In the genomic region with DNA sequence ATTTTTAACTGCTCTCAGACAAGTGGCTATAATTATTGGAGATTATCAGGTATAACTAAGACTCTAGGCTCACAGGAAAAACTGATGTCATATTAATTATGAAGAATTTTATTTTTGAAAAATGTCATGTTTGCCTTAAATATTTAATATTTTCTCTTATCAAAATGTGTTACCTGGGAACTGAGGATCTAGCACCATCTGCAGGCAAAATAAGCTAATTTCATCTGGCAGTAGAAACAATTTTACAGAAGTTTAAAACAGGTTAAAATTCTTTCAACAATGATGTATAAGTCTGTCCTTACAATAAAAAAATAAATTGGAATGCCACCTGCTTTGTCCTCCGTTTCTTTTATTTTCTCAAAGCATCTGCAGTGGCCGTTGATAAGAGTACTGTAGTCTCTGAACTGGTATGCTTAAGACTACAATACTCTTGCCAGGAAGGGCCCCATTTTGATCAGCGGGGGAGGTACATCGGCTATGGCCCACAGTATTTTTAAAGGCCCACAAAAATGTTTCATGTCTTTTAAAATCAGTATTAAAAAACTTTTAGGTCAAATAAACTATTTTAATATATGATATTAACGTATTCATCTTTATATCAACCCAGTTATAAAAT, we compare ENCODE assay signal across 8 cellular contexts.
DNase-seq lines count a peak whose midpoint lies in the region; ATAC-seq and TF ChIP-seq lines count a peak whose summit lies in the region.

No MANE protein-coding gene starts in this region.

- no peak overlapping the region for H3K4me3 Mint-ChIP-seq in activated CD4-positive, alpha-beta T cell treated with anti-CD3 and anti-CD28 coated beads, Interleukin-2, amount 10 ng/mL, durations not matched to agents 24 days and 14 days
- H3K4me3 Mint-ChIP-seq in chondrocyte (ENCODE audit: unreplicated experiment) (no peak overlapping the region), naive B cell (no peak overlapping the region)
- H3K4me3 Mint-ChIP-seq in stimulated activated naive B cell treated with anti-CD40 and anti-IgM and Interleukin-4, amounts not matched to agents 10 μg/mL and 1 μg/mL and 100 μg/mL, for 72 hours = no peak overlapping the region

- intact Hi-C loops in activated CD4-positive, alpha-beta T cell treated with anti-CD3 and anti-CD28 coated beads, Interleukin-2, amount 10 ng/mL, durations not matched to agents 24 days and 14 days (cut with micrococcal nuclease) = loop anchor here (1.0 to 10.0 kb wide), 2 partner anchors 255 to 488 kb away; a partner anchor contains a TSS

- H3K9me3 Mint-ChIP-seq in activated CD4-positive, alpha-beta T cell treated with anti-CD3 and anti-CD28 coated beads, Interleukin-2, amount 10 ng/mL, durations not matched to agents 24 days and 14 days = no peaks in the 10 kb centered on the region
- H3K9me3 Mint-ChIP-seq in chondrocyte (ENCODE audit: low read depth) (no peaks in the 10 kb centered on the region), naive B cell (no peaks in the 10 kb centered on the region)
- H3K9me3 Mint-ChIP-seq in stimulated activated naive B cell treated with anti-CD40 and anti-IgM and Interleukin-4, amounts not matched to agents 10 μg/mL and 1 μg/mL and 100 μg/mL, for 72 hours = no peaks in the 10 kb centered on the region

- H3K27me3 Mint-ChIP-seq in activated CD4-positive, alpha-beta T cell treated with anti-CD3 and anti-CD28 coated beads, Interleukin-2, amount 10 ng/mL, durations not matched to agents 24 days and 14 days = no peaks in the 10 kb centered on the region
- H3K27me3 Mint-ChIP-seq in chondrocyte (ENCODE audit: low read depth) (peaks cover 16% of the 10 kb centered on the region), naive B cell (peaks cover 0 to 6% (median 4%) of the 10 kb centered on the region in 3 donors)
- peaks cover 0 to 7% of the 10 kb centered on the region in 2 donors for H3K27me3 Mint-ChIP-seq in stimulated activated naive B cell treated with anti-CD40 and anti-IgM and Interleukin-4, amounts not matched to agents 10 μg/mL and 1 μg/mL and 100 μg/mL, for 72 hours

- H3K4me1 Mint-ChIP-seq in activated CD4-positive, alpha-beta T cell treated with anti-CD3 and anti-CD28 coated beads, Interleukin-2, amount 10 ng/mL, durations not matched to agents 24 days and 14 days = no peaks in the 10 kb centered on the region
- peaks cover 5% of the 10 kb centered on the region for H3K4me1 Mint-ChIP-seq in chondrocyte (ENCODE audit: low read depth)
- H3K4me1 Mint-ChIP-seq in naive B cell = no peaks in the 10 kb centered on the region
- H3K4me1 Mint-ChIP-seq in stimulated activated naive B cell treated with anti-CD40 and anti-IgM and Interleukin-4, amounts not matched to agents 10 μg/mL and 1 μg/mL and 100 μg/mL, for 72 hours = peaks cover 0 to 2% of the 10 kb centered on the region in 2 donors

- H3K36me3 Mint-ChIP-seq in activated CD4-positive, alpha-beta T cell treated with anti-CD3 and anti-CD28 coated beads, Interleukin-2, amount 10 ng/mL, durations not matched to agents 24 days and 14 days (ENCODE audit: low read depth) = no peaks in the 10 kb centered on the region
- H3K36me3 Mint-ChIP-seq in chondrocyte (ENCODE audit: low read depth) (no peaks in the 10 kb centered on the region), naive B cell (no peaks in the 10 kb centered on the region)
- H3K36me3 Mint-ChIP-seq in stimulated activated naive B cell treated with anti-CD40 and anti-IgM and Interleukin-4, amounts not matched to agents 10 μg/mL and 1 μg/mL and 100 μg/mL, for 72 hours = no peaks in the 10 kb centered on the region

- DNase-seq in activated CD4-positive, alpha-beta T cell treated with anti-CD3 and anti-CD28 coated beads, Interleukin-2, amount 10 ng/mL, durations not matched to agents 24 days and 14 days = peak; percentile 63
- DNase-seq in activated CD4-positive, alpha-beta T cell treated with anti-CD3 and anti-CD28 coated beads for 48 hours = no peak
- peak; percentile 61 for DNase-seq in NCI-H1105 (lab: John Stamatoyannopoulos, UW)
- DNase-seq in chondrocyte (ENCODE audit: low spot score) = no peak
- DNase-seq in naive B cell = peak; percentile 22
- DNase-seq in stimulated activated naive B cell treated with anti-CD40 and anti-IgM and Interleukin-4, amounts not matched to agents 10 μg/mL and 1 μg/mL and 100 μg/mL, for 72 hours = no peak
- DNase-seq in HuH-7 (ENCODE audit: low spot score) = no peak

- TF ChIP-seq CTCF in chondrocyte (IDR thresholded peaks at IDR 0.05) = peak; percentile 95

- no peak overlapping the region for H3K27ac Mint-ChIP-seq in activated CD4-positive, alpha-beta T cell treated with anti-CD3 and anti-CD28 coated beads, Interleukin-2, amount 10 ng/mL, durations not matched to agents 24 days and 14 days
- H3K27ac Mint-ChIP-seq in chondrocyte (ENCODE audit: unreplicated experiment) (no peak overlapping the region), naive B cell (no peak overlapping the region)
- H3K27ac Mint-ChIP-seq in stimulated activated naive B cell treated with anti-CD40 and anti-IgM and Interleukin-4, amounts not matched to agents 10 μg/mL and 1 μg/mL and 100 μg/mL, for 72 hours = no peak overlapping the region

- no peak for ATAC-seq in naive B cell (ENCODE audit: low read depth in 2 of 2)
- ATAC-seq in HG02973 (IDR thresholded peaks at IDR 0.05; ENCODE audit: unreplicated experiment) = no peak
- no peak for ATAC-seq in stimulated activated naive B cell treated with anti-CD40 and anti-IgM and Interleukin-4, amounts not matched to agents 10 μg/mL and 1 μg/mL and 100 μg/mL, for 72 hours (replicated peaks)

Comparison
In these comparisons a context has a peak if more than half of its experiments do, and no peak if none do; other contexts are left out.
1. DNase-seq: peak in activated CD4-positive, alpha-beta T cell treated with anti-CD3 and anti-CD28 coated beads, Interleukin-2, amount 10 ng/mL, durations not matched to agents 24 days and 14 days (single experiment), NCI-H1105 (single experiment) and naive B cell (single experiment); none in activated CD4-positive, alpha-beta T cell treated with anti-CD3 and anti-CD28 coated beads for 48 hours (single experiment), chondrocyte (single experiment), stimulated activated naive B cell treated with anti-CD40 and anti-IgM and Interleukin-4, amounts not matched to agents 10 μg/mL and 1 μg/mL and 100 μg/mL, for 72 hours (single experiment) and HuH-7 (single experiment).